In genomic region chr7:29946428-29947186, GRCh38 we compare ENCODE assay signal across 8 cellular contexts. TPM values are rescaled to one million over a fixed set of nuclear protein-coding genes. Genes with fewer than 3 reads are reported as not detected.
DNase-seq lines count a peak whose midpoint lies in the region; ATAC-seq and TF ChIP-seq lines count a peak whose summit lies in the region.

No MANE protein-coding gene starts in this region.

- H3K36me3 ChIP-seq in aorta (ENCODE audit: control insufficient read depth in 1 of 2, insufficient read depth in 2 of 2, low read length in 1 of 2) (peaks cover 3 to 4% of the 10 kb centered on the region in 2 donors), sigmoid colon (peaks cover 17 to 66% (median 28%) of the 10 kb centered on the region in 4 donors), esophagus squamous epithelium (peaks cover 0 to 75% (median 17%) of the 10 kb centered on the region in 3 donors)

- H3K4me1 ChIP-seq in aorta (ENCODE audit: control insufficient read depth in 1 of 2, insufficient read depth in 2 of 2, low read length in 2 of 2) (no peaks in the 10 kb centered on the region), sigmoid colon (no peaks in the 10 kb centered on the region), esophagus squamous epithelium (peaks cover 0 to 8% (median 0%) of the 10 kb centered on the region in 3 donors)

- no peaks in the 10 kb centered on the region for H3K27me3 ChIP-seq in aorta (ENCODE audit: control insufficient read depth in 1 of 2, insufficient read depth in 2 of 2, low read length in 1 of 2)
- H3K27me3 ChIP-seq in sigmoid colon, result no peaks in the 10 kb centered on the region
- no peaks in the 10 kb centered on the region for H3K27me3 ChIP-seq in esophagus squamous epithelium

- H3K9me3 ChIP-seq in aorta (ENCODE audit: control insufficient read depth, low read length) (no peaks in the 10 kb centered on the region), sigmoid colon (no peaks in the 10 kb centered on the region), esophagus squamous epithelium (no peaks in the 10 kb centered on the region)

- H3K4me3 ChIP-seq in aorta (ENCODE audit: low read length in 2 of 2) (no peak overlapping the region), sigmoid colon (no peak overlapping the region), esophagus squamous epithelium (no peak overlapping the region)

- no peak for TF ChIP-seq EP300 in sigmoid colon (IDR thresholded peaks at IDR 0.05)

- intact Hi-C loops in Right ventricle myocardium superior (cut with DNase I), result no loop called here
- intact Hi-C loops in cardiac septum (cut with DNase I), result no loop called here
- intact Hi-C loops in aorta (cut with DNase I), result loop anchor here in 1 of 2 donors (10.0 kb wide), 1 partner anchor 118 kb away; no protein-coding TSS in a partner anchor
- intact Hi-C loops in sigmoid colon (cut with DNase I), result loop anchor here (10.0 kb wide), 1 partner anchor 118 kb away; no protein-coding TSS in a partner anchor
- intact Hi-C loops in esophagus squamous epithelium (cut with DNase I), result no loop called here

- ATAC-seq in Right ventricle myocardium superior (ENCODE audit: poor library complexity) (peak; percentile 82), aorta (ENCODE audit: low FRiP score) (peak; percentile 67), GM21723 (IDR thresholded peaks at IDR 0.05; ENCODE audit: unreplicated experiment) (no peak)

- H3K27ac ChIP-seq in aorta (ENCODE audit: low read depth in 1 of 2, low read length in 2 of 2), result no peak overlapping the region
- no peak overlapping the region for H3K27ac ChIP-seq in sigmoid colon
- H3K27ac ChIP-seq in esophagus squamous epithelium, result no peak overlapping the region

- peak; percentile 65 for DNase-seq in Right ventricle myocardium superior
- DNase-seq in cardiac septum (ENCODE audit: low spot score), result no peak
- peak; percentile 12 for DNase-seq in UCSD-AML1 (lab: John Stamatoyannopoulos, UW; ENCODE audit: unreplicated experiment)
- peak; percentile 14 for DNase-seq in iPS DF 4.7 (ENCODE audit: extremely low read depth, low spot score)
- DNase-seq in aorta, result peak in 1 of 2 donors; percentile 62
- no peak for DNase-seq in sigmoid colon
- no peak for DNase-seq in esophagus squamous epithelium (lab: John Stamatoyannopoulos, UW)

- TF ChIP-seq POLR2A in sigmoid colon (IDR thresholded peaks at IDR 0.05), result no peak
- no peak for TF ChIP-seq POLR2A in esophagus squamous epithelium (IDR thresholded peaks at IDR 0.05)

- WGBS in aorta, 2 donors, result 76 to 80% methylated on average over 5 of the region's 5 CpGs
- WGBS in sigmoid colon, 2 donors, result 89 to 90% methylated on average over 5 of the region's 5 CpGs
- WGBS in esophagus squamous epithelium, 2 donors, result 75 to 81% methylated on average over 3 to 5 of the region's 5 CpGs

- TF ChIP-seq CTCF in sigmoid colon (IDR thresholded peaks at IDR 0.05), result peak in 1 of 4 experiments; percentile 9
- TF ChIP-seq CTCF in esophagus squamous epithelium (IDR thresholded peaks at IDR 0.05), result peak in 3 of 6 experiments; percentile 18 to 41 (median 19)

RNA-seq across cellular contexts. Expression of gene SCRN1, which starts 43.0 kb away (rescaled TPM):
- total RNA-seq in Right ventricle myocardium superior (10.3 TPM), cardiac septum (30.4 TPM), aorta (10 to 100 TPM; 48.1 to 71.9 TPM), sigmoid colon (10 to 100 TPM; 44.5 to 55.0 (median 51.0) TPM), esophagus squamous epithelium (10 to 100 TPM in 3 of 4 donors, 1 to 10 TPM in 1; 6.3 to 27.8 (median 20.5) TPM)
- polyA plus RNA-seq in aorta (10 to 100 TPM; 30.8 to 40.7 TPM), sigmoid colon (10 to 100 TPM in 1 of 3 donors, 1 to 10 TPM in 2; 5.1 to 12.8 (median 9.0) TPM)

Comparison
In these comparisons a context has a peak if more than half of its experiments do, and no peak if none do; other contexts are left out.
1. DNase-seq: peak in Right ventricle myocardium superior (single experiment), UCSD-AML1 (single experiment) and iPS DF 4.7 (single experiment); none in cardiac septum (single experiment), sigmoid colon (single experiment) and esophagus squamous epithelium (single experiment).